ENCODE assay signal across 10 cellular contexts in the genomic region with DNA sequence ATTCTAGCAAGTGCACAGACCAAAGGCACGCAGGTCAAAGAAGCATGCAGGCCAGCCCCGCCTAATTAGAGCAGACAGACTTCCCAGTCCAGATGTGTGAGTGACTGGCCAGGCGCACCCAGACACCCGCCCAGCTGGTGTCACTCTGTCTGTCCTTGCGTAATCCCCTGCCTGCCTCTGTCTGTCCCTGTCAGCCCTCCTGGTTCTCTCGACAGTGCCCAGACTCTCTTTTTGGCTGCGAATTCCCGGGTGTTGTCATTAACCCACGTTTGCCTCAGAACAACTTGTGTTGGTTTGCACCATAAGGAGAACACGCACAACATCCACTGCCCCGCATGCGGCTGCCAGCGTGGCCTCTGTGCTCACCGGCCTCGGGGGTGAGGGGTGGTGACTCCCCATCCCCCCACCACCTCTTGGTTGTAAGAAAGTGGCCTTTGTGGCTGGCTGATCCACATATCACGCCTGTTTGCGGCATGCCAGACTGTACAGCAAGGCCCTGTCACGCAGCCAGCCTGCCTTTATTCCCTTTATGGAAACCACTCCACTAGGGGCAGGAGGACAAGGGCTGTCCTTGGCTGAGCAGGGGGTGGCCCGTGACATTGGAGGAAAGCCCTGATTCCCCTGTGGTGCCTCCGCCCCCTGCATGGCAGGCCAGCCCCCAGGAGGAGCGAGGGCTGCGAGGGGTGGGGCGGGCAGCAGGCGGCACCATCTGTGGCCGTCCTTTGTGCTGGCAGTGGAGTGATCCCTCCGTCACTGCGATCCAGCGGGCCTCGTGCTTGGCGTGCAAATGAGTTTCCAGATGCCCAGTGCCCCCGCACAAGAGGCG.
DNase-seq lines count a peak whose midpoint lies in the region; ATAC-seq and TF ChIP-seq lines count a peak whose summit lies in the region.
"Had no signal": no experiment of that assay in that cellular context is flagged by ENCODE, and none has a peak within 500 bp of the region (broad histone marks: within the 10 kb centered on the region; RNA-seq: fewer than 3 reads in every experiment).

No MANE protein-coding gene starts in this region.

- no peaks in the 10 kb centered on the region for H3K9me3 ChIP-seq in right lobe of liver
- H3K9me3 ChIP-seq in testis, result no peaks in the 10 kb centered on the region
- H3K9me3 ChIP-seq: SJSA1 had no signal

- TF ChIP-seq POLR2A in NB4 (IDR thresholded peaks at IDR 0.05; ENCODE audit: extremely low read depth, insufficient read length) (no peak), right lobe of liver (IDR thresholded peaks at IDR 0.05) (no peak), testis (IDR thresholded peaks at IDR 0.05) (no peak)

- CTCF ChIA-PET in activated CD4-positive, alpha-beta memory T cell treated with anti-CD3 and anti-CD28 coated beads, Interleukin-2, amount 10 ng/mL, durations not matched to agents 7 days and 5 days (lab: Charles Lee), result no interaction called here

- H3K4me1 ChIP-seq in right lobe of liver (peaks cover 0 to 4% (median 0%) of the 10 kb centered on the region in 4 donors), testis (peaks cover 21% of the 10 kb centered on the region)
- H3K4me1 ChIP-seq: SJSA1 had no signal

- H3K27ac ChIP-seq in right lobe of liver (no peak overlapping the region), testis (peak overlapping the region in 1 of 2 donors; percentile 19)
- H3K27ac ChIP-seq: SJSA1 had no signal

- POLR2A ChIA-PET in activated CD4-positive, alpha-beta memory T cell treated with anti-CD3 and anti-CD28 coated beads, Interleukin-2, amount 10 ng/mL, durations not matched to agents 7 days and 5 days (lab: Charles Lee), result interaction anchor here (1.5 kb wide), 1 partner anchor 10 kb away, joined by 6 read pairs; no protein-coding TSS in a partner anchor

- H3K36me3 ChIP-seq in right lobe of liver (peaks cover 0 to 8% (median 4%) of the 10 kb centered on the region in 4 donors), testis (ENCODE audit: low read depth, missing control alignments) (no peaks in the 10 kb centered on the region)

- no peaks in the 10 kb centered on the region for H3K27me3 ChIP-seq in right lobe of liver
- no peaks in the 10 kb centered on the region for H3K27me3 ChIP-seq in testis
- H3K27me3 ChIP-seq: SJSA1 had no signal

- peaks cover 2% of the 10 kb centered on the region for H3K4me1 Mint-ChIP-seq in activated CD4-positive, alpha-beta memory T cell treated with anti-CD3 and anti-CD28 coated beads, Interleukin-2, amount 10 ng/mL, durations not matched to agents 7 days and 5 days

- no peak overlapping the region for H3K27ac Mint-ChIP-seq in activated CD4-positive, alpha-beta memory T cell treated with anti-CD3 and anti-CD28 coated beads, Interleukin-2, amount 10 ng/mL, durations not matched to agents 7 days and 5 days
- H3K27ac Mint-ChIP-seq: stimulated activated effector memory CD8-positive, alpha-beta T cell treated with anti-CD3 and anti-CD28 coated beads, Interleukin-12 subunit alpha, Interleukin-12 subunit beta, amount 100 ng/mL, for 72 hours had no signal

- intact Hi-C loops in right lobe of liver (cut with DNase I), result no loop called here
- intact Hi-C loops in testis (cut with DNase I; ENCODE audit: low total_unique reads), result no loop called here

- H3K27me3 Mint-ChIP-seq in activated CD4-positive, alpha-beta memory T cell treated with anti-CD3 and anti-CD28 coated beads, Interleukin-2, amount 10 ng/mL, durations not matched to agents 7 days and 5 days, result no peaks in the 10 kb centered on the region

- DNase-seq in NB4 (ENCODE audit: low read depth) (peak; percentile 90), cerebellum (ENCODE audit: low spot score) (peak; percentile 68), right lobe of liver (peak in 2 of 3 donors; percentile 66 to 81), testis (peak; percentile 76)
- no peak for DNase-seq in activated CD4-positive, alpha-beta memory T cell treated with anti-CD3 and anti-CD28 coated beads, Interleukin-2, amount 10 ng/mL, durations not matched to agents 7 days and 5 days
- no peak for DNase-seq in activated CD8-positive, alpha-beta memory T cell treated with anti-CD3 and anti-CD28 coated beads for 24 hours

- peak; percentile 58 to 88 (median 76) for ATAC-seq in right lobe of liver
- no peak for ATAC-seq in GM21786 (IDR thresholded peaks at IDR 0.05; ENCODE audit: unreplicated experiment)
- no peak for ATAC-seq in HG02870 (IDR thresholded peaks at IDR 0.05; ENCODE audit: unreplicated experiment)
- ATAC-seq: stimulated activated effector memory CD8-positive, alpha-beta T cell treated with anti-CD3 and anti-CD28 coated beads, Interleukin-12 subunit alpha, Interleukin-12 subunit beta, amount 100 ng/mL, for 72 hours had no signal

- TF ChIP-seq CTCF in NB4 (IDR thresholded peaks at IDR 0.05; ENCODE audit: low read depth, low read length) (no peak), right lobe of liver (IDR thresholded peaks at IDR 0.05) (no peak), testis (IDR thresholded peaks at IDR 0.05) (peak in 1 of 3 experiments; percentile 33)

- H3K9me3 Mint-ChIP-seq in activated CD4-positive, alpha-beta memory T cell treated with anti-CD3 and anti-CD28 coated beads, Interleukin-2, amount 10 ng/mL, durations not matched to agents 7 days and 5 days, result no peaks in the 10 kb centered on the region
- H3K9me3 Mint-ChIP-seq: stimulated activated effector memory CD8-positive, alpha-beta T cell treated with anti-CD3 and anti-CD28 coated beads, Interleukin-12 subunit alpha, Interleukin-12 subunit beta, amount 100 ng/mL, for 72 hours had no signal

- 62% methylated on average over 17 of the region's 32 CpGs for WGBS in right lobe of liver (ENCODE audit: insufficient coverage, low coverage, low lambda C conversion rate, missing lambda C conversion rate)
- 30 to 39% methylated on average over 17 to 32 of the region's 32 CpGs for WGBS in testis, 2 donors

- H3K4me3 ChIP-seq in NB4 (ENCODE audit: low read depth, low read length) (no peak overlapping the region), right lobe of liver (no peak overlapping the region), testis (no peak overlapping the region)
- H3K4me3 ChIP-seq: SJSA1 had no signal

- peaks cover 17% of the 10 kb centered on the region for H3K36me3 Mint-ChIP-seq in activated CD4-positive, alpha-beta memory T cell treated with anti-CD3 and anti-CD28 coated beads, Interleukin-2, amount 10 ng/mL, durations not matched to agents 7 days and 5 days (ENCODE audit: low read depth)

- no peak overlapping the region for H3K4me3 Mint-ChIP-seq in activated CD4-positive, alpha-beta memory T cell treated with anti-CD3 and anti-CD28 coated beads, Interleukin-2, amount 10 ng/mL, durations not matched to agents 7 days and 5 days
- H3K4me3 Mint-ChIP-seq: stimulated activated effector memory CD8-positive, alpha-beta T cell treated with anti-CD3 and anti-CD28 coated beads, Interleukin-12 subunit alpha, Interleukin-12 subunit beta, amount 100 ng/mL, for 72 hours had no signal

Comparison
In these comparisons a context has a peak if more than half of its experiments do, and no peak if none do; other contexts are left out.
1. DNase-seq: peak in NB4 (single experiment), cerebellum (single experiment), right lobe of liver (2 of 3) and testis (single experiment); none in activated CD4-positive, alpha-beta memory T cell treated with anti-CD3 and anti-CD28 coated beads, Interleukin-2, amount 10 ng/mL, durations not matched to agents 7 days and 5 days (single experiment) and activated CD8-positive, alpha-beta memory T cell treated with anti-CD3 and anti-CD28 coated beads for 24 hours (single experiment).
2. ATAC-seq: peak in right lobe of liver (4 of 4); none in GM21786 (single experiment) and HG02870 (single experiment).